1 cellular context compared by ENCODE assay signal in the genomic region with DNA sequence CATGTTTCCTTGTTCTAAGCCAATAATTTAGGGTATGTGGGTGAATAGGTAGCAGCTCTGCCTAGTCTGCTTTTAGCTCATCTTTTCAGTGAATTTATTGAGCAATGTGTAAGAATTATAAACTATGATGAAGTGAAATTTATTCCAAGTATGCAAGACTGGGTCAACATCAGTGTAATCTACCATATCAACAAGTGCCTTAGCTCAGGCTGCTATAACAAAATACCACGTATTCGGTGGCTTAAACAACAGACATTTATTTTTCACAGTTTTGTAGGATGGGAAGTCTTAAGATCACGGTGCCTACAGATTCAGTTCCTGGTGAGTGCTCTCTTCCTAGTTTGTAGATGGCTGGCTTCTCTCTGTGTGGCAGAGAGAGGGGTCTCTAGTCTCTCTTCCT.
TF ChIP-seq lines count a peak whose summit lies in the region.

No MANE protein-coding gene starts in this region.

TF ChIP-seq in HEK293, 187 proteins besides CTCF, POLR2A, EP300 and RAD21 (continued from another document):
- TF ChIP-seq, protein P1, sequence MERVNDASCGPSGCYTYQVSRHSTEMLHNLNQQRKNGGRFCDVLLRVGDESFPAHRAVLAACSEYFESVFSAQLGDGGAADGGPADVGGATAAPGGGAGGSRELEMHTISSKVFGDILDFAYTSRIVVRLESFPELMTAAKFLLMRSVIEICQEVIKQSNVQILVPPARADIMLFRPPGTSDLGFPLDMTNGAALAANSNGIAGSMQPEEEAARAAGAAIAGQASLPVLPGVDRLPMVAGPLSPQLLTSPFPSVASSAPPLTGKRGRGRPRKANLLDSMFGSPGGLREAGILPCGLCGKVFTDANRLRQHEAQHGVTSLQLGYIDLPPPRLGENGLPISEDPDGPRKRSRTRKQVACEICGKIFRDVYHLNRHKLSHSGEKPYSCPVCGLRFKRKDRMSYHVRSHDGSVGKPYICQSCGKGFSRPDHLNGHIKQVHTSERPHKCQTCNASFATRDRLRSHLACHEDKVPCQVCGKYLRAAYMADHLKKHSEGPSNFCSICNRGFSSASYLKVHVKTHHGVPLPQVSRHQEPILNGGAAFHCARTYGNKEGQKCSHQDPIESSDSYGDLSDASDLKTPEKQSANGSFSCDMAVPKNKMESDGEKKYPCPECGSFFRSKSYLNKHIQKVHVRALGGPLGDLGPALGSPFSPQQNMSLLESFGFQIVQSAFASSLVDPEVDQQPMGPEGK (tag by site-specific recombination; IDR thresholded peaks at IDR 0.05): no peak
- TF ChIP-seq SCRT2 (tag by site-specific recombination; IDR thresholded peaks at IDR 0.05) (peak; percentile 79), ZNF324 (tag by site-specific recombination; IDR thresholded peaks at IDR 0.05) (no peak), SCRT1 (tag by site-specific recombination; IDR thresholded peaks at IDR 0.05; ENCODE audit: borderline replicate concordance) (peak; percentile 48; the same call in 1 of the 2 replicates)
